9 cellular contexts compared by ENCODE assay signal in the genomic region with DNA sequence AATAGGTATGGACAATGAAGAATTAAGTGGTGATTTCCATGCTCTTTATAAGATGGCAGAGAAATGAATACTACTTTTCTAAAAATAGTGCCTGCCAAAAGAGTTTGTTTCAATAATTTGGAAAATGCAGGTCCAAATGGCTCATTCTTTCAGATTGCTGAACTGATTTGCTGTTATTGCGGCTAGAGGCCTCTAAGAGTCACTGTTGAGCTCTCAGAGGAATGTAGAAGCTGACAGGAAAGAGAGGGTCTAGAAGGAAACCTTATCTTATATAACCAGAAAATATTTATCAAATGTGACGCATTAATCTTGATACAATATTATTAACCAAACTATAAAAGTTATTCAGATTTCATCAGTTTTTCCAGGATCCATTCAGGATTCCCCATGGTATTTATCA.
A peak's percentile ranks its signal among the peaks of the same experiment; 100 is the strongest.
DNase-seq lines count a peak whose midpoint lies in the region; ATAC-seq, FAIRE-seq and TF ChIP-seq lines count a peak whose summit lies in the region.
"Had no signal": no experiment of that assay in that cellular context is flagged by ENCODE, and none has a peak within 500 bp of the region (broad histone marks: within the 10 kb centered on the region; RNA-seq: fewer than 3 reads in every experiment).

No MANE protein-coding gene starts in this region.

- TF ChIP-seq CTCF in AG04449 (IDR thresholded peaks at IDR 0.05; ENCODE audit: insufficient read depth, low read length, missing control alignments) (peak; percentile 18), GM12872 (IDR thresholded peaks at IDR 0.05; ENCODE audit: insufficient read depth, low read depth, low read length) (peak; percentile 56), OCI-LY7 (conservative IDR thresholded peaks at IDR 0.05; ENCODE audit: low read length) (peak; percentile 71), fibroblast of pulmonary artery (IDR thresholded peaks at IDR 0.05; ENCODE audit: low read length, missing control alignments) (peak; percentile 55), uterus (IDR thresholded peaks at IDR 0.05) (peak in 3 of 4 experiments; percentile 21 to 48 (median 32))

- H3K4me1 ChIP-seq in OCI-LY7 (ENCODE audit: insufficient read depth, low read length, poor library complexity, severe bottlenecking) (no peaks in the 10 kb centered on the region), uterus (no peaks in the 10 kb centered on the region)

- no peak overlapping the region for H3K27ac Mint-ChIP-seq in stimulated activated effector memory CD8-positive, alpha-beta T cell treated with anti-CD3 and anti-CD28 coated beads, Interleukin-12 subunit alpha, Interleukin-12 subunit beta, amount 100 ng/mL, for 72 hours

- H3K4me3 ChIP-seq in AG04449 (ENCODE audit: low read depth, low read length) (no peak overlapping the region), OCI-LY7 (ENCODE audit: low read depth, low read length, poor library complexity, severe bottlenecking) (no peak overlapping the region), fibroblast of pulmonary artery (replicated peaks; ENCODE audit: low read depth, low read length) (no peak overlapping the region), uterus (no peak overlapping the region)

- TF ChIP-seq POLR2A in uterus (IDR thresholded peaks at IDR 0.05): no peak
- no peak for TF ChIP-seq POLR2A in GM12891 (IDR thresholded peaks at IDR 0.05; ENCODE audit: low read depth, low read length)

- ATAC-seq in stimulated activated effector memory CD8-positive, alpha-beta T cell treated with anti-CD3 and anti-CD28 coated beads, Interleukin-12 subunit alpha, Interleukin-12 subunit beta, amount 100 ng/mL, for 72 hours: no peak

- CTCF ChIA-PET in AG04449 (lab: Yijun Ruan, JAX) (interaction anchor here (0.8 to 1.2 kb wide), 3 partner anchors 10 to 158 kb away, joined by 3 read pairs; no protein-coding TSS in a partner anchor), OCI-LY7 (lab: Charles Lee; ENCODE audit: unreplicated experiment) (no interaction called here)

- H3K9me3 Mint-ChIP-seq in stimulated activated effector memory CD8-positive, alpha-beta T cell treated with anti-CD3 and anti-CD28 coated beads, Interleukin-12 subunit alpha, Interleukin-12 subunit beta, amount 100 ng/mL, for 72 hours: no peaks in the 10 kb centered on the region

- H3K9me3 ChIP-seq in OCI-LY7 (ENCODE audit: low read length) (no peaks in the 10 kb centered on the region), uterus (no peaks in the 10 kb centered on the region)

- H3K27ac ChIP-seq in OCI-LY7 (ENCODE audit: low read depth, low read length, poor library complexity, severe bottlenecking) (no peak overlapping the region), uterus (no peak overlapping the region)

- DNase-seq in AG04449 (ENCODE audit: low read depth, low spot score) (no peak), OCI-LY7 (ENCODE audit: low spot score) (peak; percentile 7), fibroblast of pulmonary artery (ENCODE audit: low read depth) (peak; percentile 21), uterus (no peak), NCI-H2171 treated with DMSO at 0.1 percent for 48 hours (lab: John Stamatoyannopoulos, UW) (no peak), GM12891 (ENCODE audit: insufficient read length, low spot score) (no peak)
- DNase-seq in stimulated activated effector memory CD8-positive, alpha-beta T cell treated with anti-CD3 and anti-CD28 coated beads, Interleukin-12 subunit alpha, Interleukin-12 subunit beta, amount 100 ng/mL, for 72 hours (ENCODE audit: low spot score in 2 of 2): no peak

- no peak overlapping the region for H3K4me3 Mint-ChIP-seq in stimulated activated effector memory CD8-positive, alpha-beta T cell treated with anti-CD3 and anti-CD28 coated beads, Interleukin-12 subunit alpha, Interleukin-12 subunit beta, amount 100 ng/mL, for 72 hours

- H3K36me3 ChIP-seq in OCI-LY7 (ENCODE audit: insufficient read depth, low read length) (no peaks in the 10 kb centered on the region), uterus (no peaks in the 10 kb centered on the region)

- H4K20me1 ChIP-seq in OCI-LY7 (ENCODE audit: insufficient read depth, low read length): no peaks in the 10 kb centered on the region

- no peaks in the 10 kb centered on the region for H3K36me3 Mint-ChIP-seq in stimulated activated effector memory CD8-positive, alpha-beta T cell treated with anti-CD3 and anti-CD28 coated beads, Interleukin-12 subunit alpha, Interleukin-12 subunit beta, amount 100 ng/mL, for 72 hours

- no peaks in the 10 kb centered on the region for H3K4me1 Mint-ChIP-seq in stimulated activated effector memory CD8-positive, alpha-beta T cell treated with anti-CD3 and anti-CD28 coated beads, Interleukin-12 subunit alpha, Interleukin-12 subunit beta, amount 100 ng/mL, for 72 hours

- no peak overlapping the region for H3K4me2 ChIP-seq in OCI-LY7 (ENCODE audit: low read length)

- no peaks in the 10 kb centered on the region for H3K79me2 ChIP-seq in OCI-LY7 (ENCODE audit: insufficient read depth, low read depth, low read length)

- intact Hi-C loops in OCI-LY7 (cut with micrococcal nuclease; ENCODE audit: unreplicated experiment): no loop called here
- intact Hi-C loops in uterus (cut with DNase I; ENCODE audit: low total_unique reads): no loop called here

- no peaks in the 10 kb centered on the region for H3K9me2 ChIP-seq in OCI-LY7 (ENCODE audit: insufficient read depth, low read length)

- POLR2A ChIA-PET in AG04449 (lab: Yijun Ruan, JAX): no interaction called here
- POLR2A ChIA-PET in OCI-LY7 (lab: Charles Lee): no interaction called here

- no peak for FAIRE-seq in GM12891 (lab: Jason Lieb, UNC)
- FAIRE-seq: colon had no signal

- BruUV-seq in OCI-LY7 (replicated peaks; lab: Mats Ljungman, UMichigan): no TSS peak

- H2AFZ ChIP-seq in OCI-LY7 (ENCODE audit: low read length): no peak overlapping the region

- no peaks in the 10 kb centered on the region for H3K27me3 ChIP-seq in uterus

TF ChIP-seq in GM12891, 5 proteins besides CTCF, POLR2A, EP300 and RAD21:
- TF ChIP-seq SPI1 (IDR thresholded peaks at IDR 0.05; ENCODE audit: low read depth, low read length): no peak
- no peak for TF ChIP-seq TAF1 (IDR thresholded peaks at IDR 0.05; ENCODE audit: low read depth, low read length)
- TF ChIP-seq PAX5 (IDR thresholded peaks at IDR 0.05; ENCODE audit: insufficient read depth, low read length, severe bottlenecking): no peak
- TF ChIP-seq POU2F2 (IDR thresholded peaks at IDR 0.05; ENCODE audit: low read depth, low read length): no peak
- TF ChIP-seq POLR2AphosphoS5 (IDR thresholded peaks at IDR 0.05; ENCODE audit: low read depth, low read length): no peak

Comparison
In these comparisons a context has a peak if more than half of its experiments do, and no peak if none do; other contexts are left out.
1. DNase-seq: peak in OCI-LY7 (single experiment) and fibroblast of pulmonary artery (single experiment); none in AG04449 (single experiment), uterus (0 of 2), stimulated activated effector memory CD8-positive, alpha-beta T cell treated with anti-CD3 and anti-CD28 coated beads, Interleukin-12 subunit alpha, Interleukin-12 subunit beta, amount 100 ng/mL, for 72 hours (0 of 2), NCI-H2171 treated with DMSO at 0.1 percent for 48 hours (single experiment) and GM12891 (single experiment).
2. CTCF ChIP-seq: peak in every context shown above with its lines; median percentile 71 in OCI-LY7; 56 in GM12872; 55 in fibroblast of pulmonary artery; 32 in uterus; 18 in AG04449.